ENCODE assay signal across 8 cellular contexts in the genomic region with DNA sequence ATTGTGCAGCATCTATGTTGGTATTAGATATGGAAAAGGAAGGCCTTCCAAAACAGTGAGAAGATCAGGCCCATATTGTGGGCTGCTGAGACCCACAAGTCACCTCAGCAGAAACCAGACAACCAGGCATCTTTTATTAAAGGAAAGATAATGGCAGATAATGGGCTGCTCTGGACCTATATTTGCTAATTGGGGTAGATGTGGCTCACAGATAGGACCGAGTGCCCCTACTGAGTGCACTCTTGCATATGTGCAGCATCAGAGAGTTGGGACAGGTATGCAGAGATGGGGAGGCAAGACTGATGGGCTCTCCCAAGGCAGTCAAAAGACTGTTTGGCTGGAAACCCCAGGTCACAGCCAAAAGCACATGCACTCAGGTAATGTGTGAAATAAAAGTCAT.
"Had no signal": no experiment of that assay in that cellular context is flagged by ENCODE, and none has a peak within 500 bp of the region (broad histone marks: within the 10 kb centered on the region; RNA-seq: fewer than 3 reads in every experiment).

No MANE protein-coding gene starts in this region.

- ATAC-seq: GM23338, HCT116 had no signal

- DNase-seq: GM23248, GOT3, H7, H9, HCEC 1CT, HFFc6 had no signal
